ENCODE assay signal across 1 cellular context in genomic region chr19:3984908-3985642, GRCh38.
TF ChIP-seq lines count a peak whose summit lies in the region.

Gene EEF2, minus strand, starts transcription at chr19:3985463. Its CDS starts 83 bp downstream, at chr19:3985380.

TF ChIP-seq in HepG2, 621 proteins besides CTCF, POLR2A, EP300 and RAD21 (continued from another document and continues in another):
- TF ChIP-seq ONECUT2 (CRISPR knock-in tag; IDR thresholded peaks at IDR 0.05) (peak; percentile 51; the same call in 1 of the 2 replicates), YY1 (IDR thresholded peaks at IDR 0.05; ENCODE audit: insufficient read depth, insufficient replicate concordance, low read depth, low read length) (peak; percentile 93), ZNF558 (CRISPR knock-in tag; IDR thresholded peaks at IDR 0.05; ENCODE audit: borderline replicate concordance) (peak; percentile 83; the same call in 1 of the 2 replicates), RFX3 (CRISPR knock-in tag; IDR thresholded peaks at IDR 0.05) (no peak), ZZZ3 (CRISPR knock-in tag; IDR thresholded peaks at IDR 0.05; ENCODE audit: borderline replicate concordance) (peak; percentile 93; the same call in 1 of the 2 replicates), TARDBP (CRISPR knock-in tag; IDR thresholded peaks at IDR 0.05) (peak; percentile 83), STAG1 (CRISPR knock-in tag; IDR thresholded peaks at IDR 0.05) (0 out of 2 replicates have a peak, but pooled peaks have one; percentile 9), ZC3H4 (CRISPR knock-in tag; IDR thresholded peaks at IDR 0.05; ENCODE audit: borderline replicate concordance) (no peak; the same call in 1 of the 2 replicates), ARID2 (CRISPR knock-in tag; IDR thresholded peaks at IDR 0.05; ENCODE audit: borderline replicate concordance) (peak; percentile 56; the same call in 1 of the 2 replicates), CBX1 (IDR thresholded peaks at IDR 0.05; ENCODE audit: low read depth) (peak; percentile 90), ZBED4 (CRISPR knock-in tag; IDR thresholded peaks at IDR 0.05; ENCODE audit: borderline replicate concordance) (peak; percentile 65; the same call in 1 of the 2 replicates), ZFP37 (CRISPR knock-in tag; IDR thresholded peaks at IDR 0.05; ENCODE audit: borderline replicate concordance) (no peak), MZF1 (CRISPR knock-in tag; IDR thresholded peaks at IDR 0.05; ENCODE audit: borderline replicate concordance) (no peak), ZNF33A (CRISPR knock-in tag; IDR thresholded peaks at IDR 0.05; ENCODE audit: borderline replicate concordance) (no peak), ZNF614 (CRISPR knock-in tag; IDR thresholded peaks at IDR 0.05; ENCODE audit: borderline replicate concordance) (peak; percentile 74; the same call in 1 of the 2 replicates), ZNF414 (CRISPR knock-in tag; IDR thresholded peaks at IDR 0.05) (peak; percentile 67; the same call in 1 of the 2 replicates), ZNF407 (CRISPR knock-in tag; IDR thresholded peaks at IDR 0.05; ENCODE audit: not compliant biosample characterization) (peak; percentile 56), YEATS2 (CRISPR knock-in tag; IDR thresholded peaks at IDR 0.05; ENCODE audit: borderline replicate concordance) (peak; percentile 100), ZNF12 (CRISPR knock-in tag; IDR thresholded peaks at IDR 0.05) (no peak), EEA1 (CRISPR knock-in tag; IDR thresholded peaks at IDR 0.05; ENCODE audit: borderline replicate concordance) (no peak; the same call in 1 of the 2 replicates), TGIF2 (CRISPR knock-in tag; IDR thresholded peaks at IDR 0.05) (peak; percentile 88), ZNF124 (CRISPR knock-in tag; IDR thresholded peaks at IDR 0.05) (no peak), DPF2 (CRISPR knock-in tag; IDR thresholded peaks at IDR 0.05; ENCODE audit: borderline replicate concordance, low read depth) (no peak), ZNF282 (IDR thresholded peaks at IDR 0.05; ENCODE audit: partially characterized antibody) (no peak)
- TF ChIP-seq, protein P1, sequence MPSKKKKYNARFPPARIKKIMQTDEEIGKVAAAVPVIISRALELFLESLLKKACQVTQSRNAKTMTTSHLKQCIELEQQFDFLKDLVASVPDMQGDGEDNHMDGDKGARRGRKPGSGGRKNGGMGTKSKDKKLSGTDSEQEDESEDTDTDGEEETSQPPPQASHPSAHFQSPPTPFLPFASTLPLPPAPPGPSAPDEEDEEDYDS (CRISPR knock-in tag; IDR thresholded peaks at IDR 0.05), result peak; percentile 93
- TF ChIP-seq, protein P2, sequence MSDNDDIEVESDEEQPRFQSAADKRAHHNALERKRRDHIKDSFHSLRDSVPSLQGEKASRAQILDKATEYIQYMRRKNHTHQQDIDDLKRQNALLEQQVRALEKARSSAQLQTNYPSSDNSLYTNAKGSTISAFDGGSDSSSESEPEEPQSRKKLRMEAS (IDR thresholded peaks at IDR 0.05), result peak; percentile 91
- TF ChIP-seq, protein P3, sequence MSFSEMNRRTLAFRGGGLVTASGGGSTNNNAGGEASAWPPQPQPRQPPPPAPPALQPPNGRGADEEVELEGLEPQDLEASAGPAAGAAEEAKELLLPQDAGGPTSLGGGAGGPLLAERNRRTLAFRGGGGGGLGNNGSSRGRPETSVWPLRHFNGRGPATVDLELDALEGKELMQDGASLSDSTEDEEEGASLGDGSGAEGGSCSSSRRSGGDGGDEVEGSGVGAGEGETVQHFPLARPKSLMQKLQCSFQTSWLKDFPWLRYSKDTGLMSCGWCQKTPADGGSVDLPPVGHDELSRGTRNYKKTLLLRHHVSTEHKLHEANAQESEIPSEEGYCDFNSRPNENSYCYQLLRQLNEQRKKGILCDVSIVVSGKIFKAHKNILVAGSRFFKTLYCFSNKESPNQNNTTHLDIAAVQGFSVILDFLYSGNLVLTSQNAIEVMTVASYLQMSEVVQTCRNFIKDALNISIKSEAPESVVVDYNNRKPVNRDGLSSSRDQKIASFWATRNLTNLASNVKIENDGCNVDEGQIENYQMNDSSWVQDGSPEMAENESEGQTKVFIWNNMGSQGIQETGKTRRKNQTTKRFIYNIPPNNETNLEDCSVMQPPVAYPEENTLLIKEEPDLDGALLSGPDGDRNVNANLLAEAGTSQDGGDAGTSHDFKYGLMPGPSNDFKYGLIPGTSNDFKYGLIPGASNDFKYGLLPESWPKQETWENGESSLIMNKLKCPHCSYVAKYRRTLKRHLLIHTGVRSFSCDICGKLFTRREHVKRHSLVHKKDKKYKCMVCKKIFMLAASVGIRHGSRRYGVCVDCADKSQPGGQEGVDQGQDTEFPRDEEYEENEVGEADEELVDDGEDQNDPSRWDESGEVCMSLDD (CRISPR knock-in tag; IDR thresholded peaks at IDR 0.05; ENCODE audit: borderline replicate concordance), result no peak
- TF ChIP-seq, protein P4, sequence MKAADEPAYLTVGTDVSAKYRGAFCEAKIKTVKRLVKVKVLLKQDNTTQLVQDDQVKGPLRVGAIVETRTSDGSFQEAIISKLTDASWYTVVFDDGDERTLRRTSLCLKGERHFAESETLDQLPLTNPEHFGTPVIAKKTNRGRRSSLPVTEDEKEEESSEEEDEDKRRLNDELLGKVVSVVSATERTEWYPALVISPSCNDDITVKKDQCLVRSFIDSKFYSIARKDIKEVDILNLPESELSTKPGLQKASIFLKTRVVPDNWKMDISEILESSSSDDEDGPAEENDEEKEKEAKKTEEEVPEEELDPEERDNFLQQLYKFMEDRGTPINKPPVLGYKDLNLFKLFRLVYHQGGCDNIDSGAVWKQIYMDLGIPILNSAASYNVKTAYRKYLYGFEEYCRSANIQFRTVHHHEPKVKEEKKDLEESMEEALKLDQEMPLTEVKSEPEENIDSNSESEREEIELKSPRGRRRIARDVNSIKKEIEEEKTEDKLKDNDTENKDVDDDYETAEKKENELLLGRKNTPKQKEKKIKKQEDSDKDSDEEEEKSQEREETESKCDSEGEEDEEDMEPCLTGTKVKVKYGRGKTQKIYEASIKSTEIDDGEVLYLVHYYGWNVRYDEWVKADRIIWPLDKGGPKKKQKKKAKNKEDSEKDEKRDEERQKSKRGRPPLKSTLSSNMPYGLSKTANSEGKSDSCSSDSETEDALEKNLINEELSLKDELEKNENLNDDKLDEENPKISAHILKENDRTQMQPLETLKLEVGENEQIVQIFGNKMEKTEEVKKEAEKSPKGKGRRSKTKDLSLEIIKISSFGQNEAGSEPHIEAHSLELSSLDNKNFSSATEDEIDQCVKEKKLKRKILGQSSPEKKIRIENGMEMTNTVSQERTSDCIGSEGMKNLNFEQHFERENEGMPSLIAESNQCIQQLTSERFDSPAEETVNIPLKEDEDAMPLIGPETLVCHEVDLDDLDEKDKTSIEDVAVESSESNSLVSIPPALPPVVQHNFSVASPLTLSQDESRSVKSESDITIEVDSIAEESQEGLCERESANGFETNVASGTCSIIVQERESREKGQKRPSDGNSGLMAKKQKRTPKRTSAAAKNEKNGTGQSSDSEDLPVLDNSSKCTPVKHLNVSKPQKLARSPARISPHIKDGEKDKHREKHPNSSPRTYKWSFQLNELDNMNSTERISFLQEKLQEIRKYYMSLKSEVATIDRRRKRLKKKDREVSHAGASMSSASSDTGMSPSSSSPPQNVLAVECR (CRISPR knock-in tag; IDR thresholded peaks at IDR 0.05; ENCODE audit: borderline replicate concordance), result peak; percentile 98
- TF ChIP-seq, protein P5, sequence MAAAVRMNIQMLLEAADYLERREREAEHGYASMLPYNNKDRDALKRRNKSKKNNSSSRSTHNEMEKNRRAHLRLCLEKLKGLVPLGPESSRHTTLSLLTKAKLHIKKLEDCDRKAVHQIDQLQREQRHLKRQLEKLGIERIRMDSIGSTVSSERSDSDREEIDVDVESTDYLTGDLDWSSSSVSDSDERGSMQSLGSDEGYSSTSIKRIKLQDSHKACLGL (CRISPR knock-in tag; IDR thresholded peaks at IDR 0.05), result peak; percentile 64; the same call in 1 of the 2 replicates
- TF ChIP-seq, protein P6, sequence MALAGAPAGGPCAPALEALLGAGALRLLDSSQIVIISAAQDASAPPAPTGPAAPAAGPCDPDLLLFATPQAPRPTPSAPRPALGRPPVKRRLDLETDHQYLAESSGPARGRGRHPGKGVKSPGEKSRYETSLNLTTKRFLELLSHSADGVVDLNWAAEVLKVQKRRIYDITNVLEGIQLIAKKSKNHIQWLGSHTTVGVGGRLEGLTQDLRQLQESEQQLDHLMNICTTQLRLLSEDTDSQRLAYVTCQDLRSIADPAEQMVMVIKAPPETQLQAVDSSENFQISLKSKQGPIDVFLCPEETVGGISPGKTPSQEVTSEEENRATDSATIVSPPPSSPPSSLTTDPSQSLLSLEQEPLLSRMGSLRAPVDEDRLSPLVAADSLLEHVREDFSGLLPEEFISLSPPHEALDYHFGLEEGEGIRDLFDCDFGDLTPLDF (CRISPR knock-in tag; IDR thresholded peaks at IDR 0.05), result peak; percentile 53
